29 cellular contexts compared by ENCODE assay signal in genomic region chr4:136088231-136088630, GRCh38.
"Had no signal": no experiment of that assay in that cellular context is flagged by ENCODE, and none has a peak within 500 bp of the region (broad histone marks: within the 10 kb centered on the region; RNA-seq: fewer than 3 reads in every experiment).

No MANE protein-coding gene starts in this region.

- H3K27me3 Mint-ChIP-seq: activated CD4-positive, alpha-beta memory T cell treated with anti-CD3 and anti-CD28 coated beads for 36 hours; activated CD4-positive, alpha-beta T cell treated with anti-CD3 and anti-CD28 coated beads for 36 hours; activated CD4-positive, alpha-beta T cell treated with anti-CD3 and anti-CD28 coated beads, Interleukin-2, amount 10 ng/mL, durations not matched to agents 24 days and 14 days; activated CD8-positive, alpha-beta memory T cell treated with anti-CD3 and anti-CD28 coated beads, Interleukin-2, amount 10 ng/mL, durations not matched to agents 7 days and 5 days; activated naive CD4-positive, alpha-beta T cell treated with anti-CD3 and anti-CD28 coated beads, Interleukin-2, amount 10 ng/mL, durations not matched to agents 7 days and 5 days; activated naive CD8-positive, alpha-beta T cell; activated T-cell treated with anti-CD3 and anti-CD28 coated beads, Interleukin-2, amount 50 U/mL, for 24 hours; effector memory CD8-positive, alpha-beta T cell had no signal

- H3K4me3 Mint-ChIP-seq: activated CD4-positive, alpha-beta memory T cell treated with anti-CD3 and anti-CD28 coated beads for 36 hours; activated CD4-positive, alpha-beta T cell treated with anti-CD3 and anti-CD28 coated beads for 36 hours; activated CD4-positive, alpha-beta T cell treated with anti-CD3 and anti-CD28 coated beads, Interleukin-2, amount 10 ng/mL, durations not matched to agents 24 days and 14 days; activated CD8-positive, alpha-beta memory T cell treated with anti-CD3 and anti-CD28 coated beads, Interleukin-2, amount 10 ng/mL, durations not matched to agents 7 days and 5 days; activated CD8-positive, alpha-beta T cell treated with anti-CD3 and anti-CD28 coated beads, Interleukin-2, amount 10 ng/mL, durations not matched to agents 7 days and 5 days; activated naive CD4-positive, alpha-beta T cell treated with anti-CD3 and anti-CD28 coated beads, Interleukin-2, amount 10 ng/mL, durations not matched to agents 7 days and 5 days; activated naive CD8-positive, alpha-beta T cell; activated T-cell treated with anti-CD3 and anti-CD28 coated beads, Interleukin-2, amount 50 U/mL, for 24 hours; activated T-cell treated with anti-CD3 and anti-CD28 coated beads, Interleukin-2, amount 50 U/mL, for 72 hours; effector memory CD8-positive, alpha-beta T cell had no signal

- H3K27ac ChIP-seq: body of pancreas, esophagus muscularis mucosa, foreskin keratinocyte, gastrocnemius medialis, heart left ventricle had no signal

- H3K4me3 ChIP-seq: body of pancreas, esophagus muscularis mucosa, gastrocnemius medialis, heart left ventricle had no signal

- H3K27ac Mint-ChIP-seq: activated CD4-positive, alpha-beta memory T cell treated with anti-CD3 and anti-CD28 coated beads for 36 hours; activated CD4-positive, alpha-beta T cell treated with anti-CD3 and anti-CD28 coated beads for 36 hours; activated CD4-positive, alpha-beta T cell treated with anti-CD3 and anti-CD28 coated beads, Interleukin-2, amount 10 ng/mL, durations not matched to agents 24 days and 14 days; activated CD8-positive, alpha-beta memory T cell treated with anti-CD3 and anti-CD28 coated beads, Interleukin-2, amount 10 ng/mL, durations not matched to agents 7 days and 5 days; activated CD8-positive, alpha-beta T cell treated with anti-CD3 and anti-CD28 coated beads, Interleukin-2, amount 10 ng/mL, durations not matched to agents 7 days and 5 days; activated naive CD4-positive, alpha-beta T cell treated with anti-CD3 and anti-CD28 coated beads, Interleukin-2, amount 10 ng/mL, durations not matched to agents 7 days and 5 days; activated naive CD8-positive, alpha-beta T cell; activated T-cell treated with anti-CD3 and anti-CD28 coated beads, Interleukin-2, amount 50 U/mL, for 24 hours; activated T-cell treated with anti-CD3 and anti-CD28 coated beads, Interleukin-2, amount 50 U/mL, for 72 hours; effector memory CD8-positive, alpha-beta T cell had no signal

- H3K9me3 Mint-ChIP-seq: activated CD4-positive, alpha-beta memory T cell treated with anti-CD3 and anti-CD28 coated beads for 36 hours; activated CD4-positive, alpha-beta T cell treated with anti-CD3 and anti-CD28 coated beads, Interleukin-2, amount 10 ng/mL, durations not matched to agents 24 days and 14 days; activated naive CD4-positive, alpha-beta T cell treated with anti-CD3 and anti-CD28 coated beads, Interleukin-2, amount 10 ng/mL, durations not matched to agents 7 days and 5 days had no signal

- H3K4me1 ChIP-seq: body of pancreas, esophagus muscularis mucosa, foreskin keratinocyte, gastrocnemius medialis, heart left ventricle had no signal

- H3K27me3 ChIP-seq: body of pancreas, esophagus muscularis mucosa, foreskin keratinocyte, gastrocnemius medialis, heart left ventricle had no signal

- ATAC-seq: activated CD4-positive, alpha-beta T cell treated with anti-CD3 and anti-CD28 coated beads for 36 hours; activated CD8-positive, alpha-beta memory T cell treated with anti-CD3 and anti-CD28 coated beads, Interleukin-2, amount 10 ng/mL, durations not matched to agents 7 days and 5 days; activated CD8-positive, alpha-beta T cell treated with anti-CD3 and anti-CD28 coated beads, Interleukin-2, amount 10 ng/mL, durations not matched to agents 7 days and 5 days; activated T-cell treated with anti-CD3 and anti-CD28 coated beads, Interleukin-2, amount 50 U/mL, for 72 hours; body of pancreas; effector memory CD8-positive, alpha-beta T cell; foreskin keratinocyte; gastrocnemius medialis; heart left ventricle had no signal

- H3K36me3 ChIP-seq: esophagus muscularis mucosa, gastrocnemius medialis, heart left ventricle had no signal

- H3K4me1 Mint-ChIP-seq: activated CD4-positive, alpha-beta T cell treated with anti-CD3 and anti-CD28 coated beads for 36 hours; activated CD4-positive, alpha-beta T cell treated with anti-CD3 and anti-CD28 coated beads, Interleukin-2, amount 10 ng/mL, durations not matched to agents 24 days and 14 days; activated CD8-positive, alpha-beta memory T cell treated with anti-CD3 and anti-CD28 coated beads, Interleukin-2, amount 10 ng/mL, durations not matched to agents 7 days and 5 days; activated naive CD4-positive, alpha-beta T cell treated with anti-CD3 and anti-CD28 coated beads, Interleukin-2, amount 10 ng/mL, durations not matched to agents 7 days and 5 days had no signal

- H3K36me3 Mint-ChIP-seq: activated CD4-positive, alpha-beta memory T cell treated with anti-CD3 and anti-CD28 coated beads for 36 hours; activated CD8-positive, alpha-beta memory T cell treated with anti-CD3 and anti-CD28 coated beads, Interleukin-2, amount 10 ng/mL, durations not matched to agents 7 days and 5 days; activated naive CD4-positive, alpha-beta T cell treated with anti-CD3 and anti-CD28 coated beads, Interleukin-2, amount 10 ng/mL, durations not matched to agents 7 days and 5 days; activated naive CD8-positive, alpha-beta T cell had no signal

- H3K9me3 ChIP-seq: body of pancreas, esophagus muscularis mucosa, gastrocnemius medialis, heart left ventricle had no signal

- DNase-seq: activated CD4-positive, alpha-beta memory T cell treated with anti-CD3 and anti-CD28 coated beads for 36 hours; activated CD4-positive, alpha-beta T cell treated with anti-CD3 and anti-CD28 coated beads for 36 hours; activated CD4-positive, alpha-beta T cell treated with anti-CD3 and anti-CD28 coated beads, Interleukin-2, amount 10 ng/mL, durations not matched to agents 24 days and 14 days; activated CD4-positive, CD25-positive, alpha-beta regulatory T cell; activated CD4-positive, CD25-positive, alpha-beta regulatory T cell treated with anti-CD3 and anti-CD28 coated beads, Interleukin-2, amount 50 U/mL, for 72 hours; activated CD8-positive, alpha-beta memory T cell treated with anti-CD3 and anti-CD28 coated beads, Interleukin-2, amount 10 ng/mL, durations not matched to agents 7 days and 5 days; activated CD8-positive, alpha-beta memory T cell treated with anti-CD3 and anti-CD28 coated beads, Interleukin-2, amount 50 U/mL, for 4 hours; activated CD8-positive, alpha-beta T cell treated with anti-CD3 and anti-CD28 coated beads, Interleukin-2, amount 10 ng/mL, durations not matched to agents 7 days and 5 days; activated gamma-delta T cell; activated naive CD4-positive, alpha-beta T cell; activated naive CD4-positive, alpha-beta T cell treated with anti-CD3 and anti-CD28 coated beads, Interleukin-2, amount 10 ng/mL, durations not matched to agents 7 days and 5 days; activated T-cell treated with anti-CD3 and anti-CD28 coated beads, Interleukin-2, amount 50 U/mL, for 24 hours; activated T-cell treated with anti-CD3 and anti-CD28 coated beads, Interleukin-2, amount 50 U/mL, for 72 hours; amniotic stem cell; anterior cingulate cortex; body of pancreas; caudate nucleus; cortex of kidney; dermis blood vessel endothelial cell; effector CD4-positive, alpha-beta T cell; effector memory CD8-positive, alpha-beta T cell; erythroblast; foreskin keratinocyte; gastrocnemius medialis; glutamatergic neuron; heart left ventricle; T-helper 2 cell had no signal
